18 cellular contexts compared by ENCODE assay signal in genomic region chrX:18146009-18146408, GRCh38.
DNase-seq lines count a peak whose midpoint lies in the region; ATAC-seq, FAIRE-seq and TF ChIP-seq lines count a peak whose summit lies in the region.
"Had no signal": no experiment of that assay in that cellular context is flagged by ENCODE, and none has a peak within 500 bp of the region (broad histone marks: within the 10 kb centered on the region; RNA-seq: fewer than 3 reads in every experiment).

No MANE protein-coding gene starts in this region.

- ATAC-seq in SK-N-SH treated with all-trans-retinoic acid at 6 μM for 48 hours: no peak
- peak; percentile 62; the same call in 2 of the 3 replicates for ATAC-seq in K562
- ATAC-seq: GM12878 had no signal

- H3F3A ChIP-seq in SK-N-SH (replicated peaks; ENCODE audit: insufficient read depth): no peaks in the 10 kb centered on the region

- H3K4me2 ChIP-seq in SK-N-SH (no peak overlapping the region), K562 (ENCODE audit: insufficient read depth, low read length) (no peak overlapping the region)

- H3K36me3 ChIP-seq in SK-N-SH (replicated peaks in 1 of 2; ENCODE audit: control insufficient read depth in 1 of 2, insufficient read depth in 2 of 2, low read length in 1 of 2) (no peaks in the 10 kb centered on the region), K562 (ENCODE audit: control insufficient read depth, insufficient read depth, low read length) (no peaks in the 10 kb centered on the region), SJCRH30 (no peaks in the 10 kb centered on the region)
- H3K36me3 ChIP-seq: BE2C had no signal

- intact Hi-C loops in K562 (cut with micrococcal nuclease): no loop called here

- 26% methylated on average over 2 of the region's 2 CpGs for WGBS in SK-N-SH (ENCODE audit: low lambda C conversion rate)
- WGBS in K562 (ENCODE audit: insufficient coverage, low coverage, missing lambda C conversion rate): 0% methylated on average over 2 of the region's 2 CpGs

- H3K27me3 ChIP-seq in SK-N-SH (ENCODE audit: insufficient read depth): no peaks in the 10 kb centered on the region
- H3K27me3 ChIP-seq in K562 (ENCODE audit: control insufficient read depth in 2 of 2, insufficient read depth in 2 of 2, low read length in 2 of 2): no peaks in the 10 kb centered on the region
- H3K27me3 ChIP-seq in SJCRH30: no peaks in the 10 kb centered on the region
- H3K27me3 ChIP-seq: BE2C had no signal

- TF ChIP-seq CTCF in SK-N-SH (IDR thresholded peaks at IDR 0.05) (no peak), K562 (IDR thresholded peaks at IDR 0.05 in 2 of 3, conservative IDR thresholded peaks at IDR 0.05 in 1 of 3; ENCODE audit: insufficient read depth in 2 of 3, low read depth in 1 of 3, low read length in 3 of 3) (no peak)

- CTCF ChIA-PET in SK-N-SH (lab: Yijun Ruan, JAX) (no interaction called here), K562 (lab: Yijun Ruan, JAX; ENCODE audit: low intra/inter-chr PET ratio) (no interaction called here)

- BruUV-seq in K562 (replicated peaks; lab: Mats Ljungman, UMichigan): no TSS peak

- no peak overlapping the region for H3K9ac ChIP-seq in SK-N-SH
- H3K9ac ChIP-seq in K562 (ENCODE audit: insufficient read depth in 1 of 2, low read depth in 2 of 2, low read length in 2 of 2): no peak overlapping the region
- H3K9ac ChIP-seq: GM23248 had no signal

- no peaks in the 10 kb centered on the region for H3K9me3 ChIP-seq in SK-N-SH
- H3K9me3 ChIP-seq in K562 (replicated peaks; ENCODE audit: control insufficient read depth, insufficient read depth, low read depth, low read length): no peaks in the 10 kb centered on the region
- H3K9me3 ChIP-seq in SJCRH30 (replicated peaks): no peaks in the 10 kb centered on the region
- H3K9me3 ChIP-seq: BE2C, Caco-2 had no signal

- no peak for FAIRE-seq in K562 (lab: Jason Lieb, UNC)
- FAIRE-seq: GM12878, GM19239, H54 had no signal

- DNase-seq in SK-N-SH (no peak), SK-N-DZ (ENCODE audit: low spot score) (peak; percentile 8), K562 (ENCODE audit: extremely low read depth in 1 of 4, low spot score in 3 of 4) (peak in 1 of 4 experiments; percentile 8), SJCRH30 (no peak), Ammon's horn (ENCODE audit: low spot score) (no peak)
- DNase-seq: BE2C; C1 segment of cervical spinal cord; Caco-2; CD4-positive, CD25-positive, alpha-beta regulatory T cell; DMS153; DND-41; EL; GM23248; HCEC 1CT had no signal

- H4K20me1 ChIP-seq in SK-N-SH (ENCODE audit: insufficient read depth) (no peaks in the 10 kb centered on the region), K562 (replicated peaks; ENCODE audit: control insufficient read depth, insufficient read depth, low read length) (no peaks in the 10 kb centered on the region)

- H3K79me2 ChIP-seq in SK-N-SH (ENCODE audit: insufficient read depth) (no peaks in the 10 kb centered on the region), K562 (ENCODE audit: control insufficient read depth, insufficient read depth, low read length) (no peaks in the 10 kb centered on the region)

- in situ Hi-C loops in K562 (cut with MboI): no loop called here

- H3K4me1 ChIP-seq in SK-N-SH (ENCODE audit: control insufficient read depth in 1 of 2, insufficient read depth in 2 of 2, low read depth in 1 of 2, low read length in 1 of 2) (peaks cover 0 to 2% of the 10 kb centered on the region in 2 experiments; a peak in 1 of 4 replicates), K562 (replicated peaks in 1 of 2; ENCODE audit: control insufficient read depth in 2 of 2, insufficient read depth in 2 of 2, low read length in 2 of 2) (no peaks in the 10 kb centered on the region), SJCRH30 (no peaks in the 10 kb centered on the region)
- H3K4me1 ChIP-seq: BE2C, Caco-2 had no signal

- H2AFZ ChIP-seq in SK-N-SH (ENCODE audit: low read depth): no peak overlapping the region
- H2AFZ ChIP-seq in K562 (ENCODE audit: low read depth, low read length): no peak overlapping the region
- H2AFZ ChIP-seq: GM23248 had no signal

- POLR2A ChIA-PET in SK-N-SH (lab: Yijun Ruan, JAX): no interaction called here
- POLR2A ChIA-PET in K562 (lab: Yijun Ruan, JAX): no interaction called here

- TF ChIP-seq POLR2A in K562 (conservative IDR thresholded peaks at IDR 0.05): no peak

- no peak for TF ChIP-seq RAD21 in SK-N-SH (IDR thresholded peaks at IDR 0.05; ENCODE audit: low read length)
- TF ChIP-seq RAD21 in K562 (CRISPR knock-in tag; conservative IDR thresholded peaks at IDR 0.05 in 1 of 2, IDR thresholded peaks at IDR 0.05 in 1 of 2): no peak

- H3K9me2 ChIP-seq in SK-N-SH: no peaks in the 10 kb centered on the region

- TF ChIP-seq EP300 in SK-N-SH (IDR thresholded peaks at IDR 0.05; ENCODE audit: borderline replicate concordance in 1 of 2, low read depth in 1 of 2, low read length in 1 of 2) (no peak), K562 (IDR thresholded peaks at IDR 0.05; ENCODE audit: low read length) (no peak)

- H3K27ac ChIP-seq in SK-N-SH (ENCODE audit: low read depth in 2 of 2, low read length in 1 of 2) (no peak overlapping the region), K562 (ENCODE audit: extremely low read depth, low read depth, low read length) (no peak overlapping the region), SJCRH30 (no peak overlapping the region)
- H3K27ac ChIP-seq: GM23248 had no signal

- H3K9me1 ChIP-seq in K562 (ENCODE audit: control insufficient read depth, insufficient read depth, low read length): no peaks in the 10 kb centered on the region

- H3K4me3 ChIP-seq in SK-N-SH (ENCODE audit: low read depth in 2 of 2, low read length in 1 of 2) (no peak overlapping the region), K562 (no peak overlapping the region), SJCRH30 (no peak overlapping the region)
- H3K4me3 ChIP-seq: GM12878, GM23248 had no signal

TF ChIP-seq in SK-N-SH, 30 proteins besides CTCF, POLR2A, EP300 and RAD21:
- no peak for TF ChIP-seq TAF1 (IDR thresholded peaks at IDR 0.05; ENCODE audit: borderline replicate concordance, low read depth, low read length)
- TF ChIP-seq USF1 (IDR thresholded peaks at IDR 0.05; ENCODE audit: borderline replicate concordance, low read depth): peak; percentile 62; the same call in 1 of the 2 replicates
TF ChIP-seq in SK-N-SH: peak in this region for 1.

TF ChIP-seq in SK-N-SH treated with all-trans-retinoic acid at 6 μM for 48 hours, 23 proteins besides CTCF, POLR2A, EP300 and RAD21:
- TF ChIP-seq, protein P1, sequence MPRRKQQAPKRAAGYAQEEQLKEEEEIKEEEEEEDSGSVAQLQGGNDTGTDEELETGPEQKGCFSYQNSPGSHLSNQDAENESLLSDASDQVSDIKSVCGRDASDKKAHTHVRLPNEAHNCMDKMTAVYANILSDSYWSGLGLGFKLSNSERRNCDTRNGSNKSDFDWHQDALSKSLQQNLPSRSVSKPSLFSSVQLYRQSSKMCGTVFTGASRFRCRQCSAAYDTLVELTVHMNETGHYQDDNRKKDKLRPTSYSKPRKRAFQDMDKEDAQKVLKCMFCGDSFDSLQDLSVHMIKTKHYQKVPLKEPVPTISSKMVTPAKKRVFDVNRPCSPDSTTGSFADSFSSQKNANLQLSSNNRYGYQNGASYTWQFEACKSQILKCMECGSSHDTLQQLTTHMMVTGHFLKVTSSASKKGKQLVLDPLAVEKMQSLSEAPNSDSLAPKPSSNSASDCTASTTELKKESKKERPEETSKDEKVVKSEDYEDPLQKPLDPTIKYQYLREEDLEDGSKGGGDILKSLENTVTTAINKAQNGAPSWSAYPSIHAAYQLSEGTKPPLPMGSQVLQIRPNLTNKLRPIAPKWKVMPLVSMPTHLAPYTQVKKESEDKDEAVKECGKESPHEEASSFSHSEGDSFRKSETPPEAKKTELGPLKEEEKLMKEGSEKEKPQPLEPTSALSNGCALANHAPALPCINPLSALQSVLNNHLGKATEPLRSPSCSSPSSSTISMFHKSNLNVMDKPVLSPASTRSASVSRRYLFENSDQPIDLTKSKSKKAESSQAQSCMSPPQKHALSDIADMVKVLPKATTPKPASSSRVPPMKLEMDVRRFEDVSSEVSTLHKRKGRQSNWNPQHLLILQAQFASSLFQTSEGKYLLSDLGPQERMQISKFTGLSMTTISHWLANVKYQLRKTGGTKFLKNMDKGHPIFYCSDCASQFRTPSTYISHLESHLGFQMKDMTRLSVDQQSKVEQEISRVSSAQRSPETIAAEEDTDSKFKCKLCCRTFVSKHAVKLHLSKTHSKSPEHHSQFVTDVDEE (CRISPR knock-in tag; IDR thresholded peaks at IDR 0.05): no peak
- no peak for TF ChIP-seq OSR1 (CRISPR knock-in tag; IDR thresholded peaks at IDR 0.05)
- TF ChIP-seq SNAI2 (CRISPR knock-in tag; IDR thresholded peaks at IDR 0.05): no peak
- TF ChIP-seq ZNF565 (CRISPR knock-in tag; conservative IDR thresholded peaks at IDR 0.05; ENCODE audit: low read depth): no peak

TF ChIP-seq in K562, 482 proteins besides CTCF, POLR2A, EP300 and RAD21 (continues in another document):
- TF ChIP-seq ZBED1 (IDR thresholded peaks at IDR 0.05) (no peak), KDM2B (CRISPR knock-in tag; IDR thresholded peaks at IDR 0.05) (no peak), U2AF1 (optimal IDR thresholded peaks at IDR 0.05; ENCODE audit: low read depth, low read length) (no peak), HCFC1 (IDR thresholded peaks at IDR 0.05; ENCODE audit: low read depth, low read length) (peak; percentile 61), USF2 (CRISPR knock-in tag; IDR thresholded peaks at IDR 0.05) (peak; percentile 76), ZNF561 (CRISPR knock-in tag; conservative IDR thresholded peaks at IDR 0.05) (no peak), ILF3 (IDR thresholded peaks at IDR 0.05; ENCODE audit: borderline replicate concordance) (no peak), ZNF134 (CRISPR knock-in tag; conservative IDR thresholded peaks at IDR 0.05) (no peak), RAD51 (IDR thresholded peaks at IDR 0.05; ENCODE audit: borderline replicate concordance, low read depth) (no peak)
- TF ChIP-seq, protein P2, sequence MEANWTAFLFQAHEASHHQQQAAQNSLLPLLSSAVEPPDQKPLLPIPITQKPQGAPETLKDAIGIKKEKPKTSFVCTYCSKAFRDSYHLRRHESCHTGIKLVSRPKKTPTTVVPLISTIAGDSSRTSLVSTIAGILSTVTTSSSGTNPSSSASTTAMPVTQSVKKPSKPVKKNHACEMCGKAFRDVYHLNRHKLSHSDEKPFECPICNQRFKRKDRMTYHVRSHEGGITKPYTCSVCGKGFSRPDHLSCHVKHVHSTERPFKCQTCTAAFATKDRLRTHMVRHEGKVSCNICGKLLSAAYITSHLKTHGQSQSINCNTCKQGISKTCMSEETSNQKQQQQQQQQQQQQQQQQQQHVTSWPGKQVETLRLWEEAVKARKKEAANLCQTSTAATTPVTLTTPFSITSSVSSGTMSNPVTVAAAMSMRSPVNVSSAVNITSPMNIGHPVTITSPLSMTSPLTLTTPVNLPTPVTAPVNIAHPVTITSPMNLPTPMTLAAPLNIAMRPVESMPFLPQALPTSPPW (CRISPR knock-in tag; IDR thresholded peaks at IDR 0.05): no peak

Comparison
In these comparisons a context has a peak if more than half of its experiments do, and no peak if none do; other contexts are left out.
1. Of the 27 proteins assayed by ChIP-seq in both K562 and SK-N-SH: peak only in K562: USF2; only in SK-N-SH: USF1; in both: none; in neither: 25.